In the genomic region with DNA sequence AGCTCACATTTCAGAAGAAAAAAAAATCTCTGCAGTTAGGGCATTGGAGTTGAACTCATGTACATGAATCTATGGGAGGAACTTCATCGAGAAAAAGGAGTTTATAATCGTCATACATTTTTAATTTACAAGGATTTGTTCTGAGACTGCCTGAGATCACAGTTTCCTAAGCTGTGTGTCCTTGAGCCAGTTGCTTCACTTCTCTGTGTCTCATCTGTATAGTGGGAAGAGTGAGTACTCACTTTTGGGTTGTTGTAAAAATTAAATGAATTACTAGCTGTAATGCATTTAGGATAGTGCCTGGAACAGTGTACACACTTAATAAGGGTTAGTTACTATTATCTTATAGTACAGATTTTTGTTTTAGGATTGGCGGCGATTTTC, we compare ENCODE assay signal across 1 cellular context.
TF ChIP-seq lines count a peak whose summit lies in the region.

No MANE protein-coding gene starts in this region.

TF ChIP-seq in IMR-90, 13 proteins besides CTCF, POLR2A, EP300 and RAD21:
- TF ChIP-seq, protein P1, sequence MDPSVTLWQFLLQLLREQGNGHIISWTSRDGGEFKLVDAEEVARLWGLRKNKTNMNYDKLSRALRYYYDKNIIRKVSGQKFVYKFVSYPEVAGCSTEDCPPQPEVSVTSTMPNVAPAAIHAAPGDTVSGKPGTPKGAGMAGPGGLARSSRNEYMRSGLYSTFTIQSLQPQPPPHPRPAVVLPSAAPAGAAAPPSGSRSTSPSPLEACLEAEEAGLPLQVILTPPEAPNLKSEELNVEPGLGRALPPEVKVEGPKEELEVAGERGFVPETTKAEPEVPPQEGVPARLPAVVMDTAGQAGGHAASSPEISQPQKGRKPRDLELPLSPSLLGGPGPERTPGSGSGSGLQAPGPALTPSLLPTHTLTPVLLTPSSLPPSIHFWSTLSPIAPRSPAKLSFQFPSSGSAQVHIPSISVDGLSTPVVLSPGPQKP (IDR thresholded peaks at IDR 0.05; ENCODE audit: borderline replicate concordance, low read depth, low read length) = no peak
- TF ChIP-seq, protein P2, sequence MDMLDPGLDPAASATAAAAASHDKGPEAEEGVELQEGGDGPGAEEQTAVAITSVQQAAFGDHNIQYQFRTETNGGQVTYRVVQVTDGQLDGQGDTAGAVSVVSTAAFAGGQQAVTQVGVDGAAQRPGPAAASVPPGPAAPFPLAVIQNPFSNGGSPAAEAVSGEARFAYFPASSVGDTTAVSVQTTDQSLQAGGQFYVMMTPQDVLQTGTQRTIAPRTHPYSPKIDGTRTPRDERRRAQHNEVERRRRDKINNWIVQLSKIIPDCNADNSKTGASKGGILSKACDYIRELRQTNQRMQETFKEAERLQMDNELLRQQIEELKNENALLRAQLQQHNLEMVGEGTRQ (IDR thresholded peaks at IDR 0.05; ENCODE audit: low read depth, low read length) = no peak
- TF ChIP-seq CHD1 (IDR thresholded peaks at IDR 0.05; ENCODE audit: low read depth, low read length) (no peak), MAFK (IDR thresholded peaks at IDR 0.05; ENCODE audit: low read depth, low read length) (no peak), SMC3 (IDR thresholded peaks at IDR 0.05; ENCODE audit: low read depth, low read length) (no peak)
TF ChIP-seq in IMR-90: peak in this region for 0.
